ENCODE assay signal across 8 cellular contexts in the genomic region with DNA sequence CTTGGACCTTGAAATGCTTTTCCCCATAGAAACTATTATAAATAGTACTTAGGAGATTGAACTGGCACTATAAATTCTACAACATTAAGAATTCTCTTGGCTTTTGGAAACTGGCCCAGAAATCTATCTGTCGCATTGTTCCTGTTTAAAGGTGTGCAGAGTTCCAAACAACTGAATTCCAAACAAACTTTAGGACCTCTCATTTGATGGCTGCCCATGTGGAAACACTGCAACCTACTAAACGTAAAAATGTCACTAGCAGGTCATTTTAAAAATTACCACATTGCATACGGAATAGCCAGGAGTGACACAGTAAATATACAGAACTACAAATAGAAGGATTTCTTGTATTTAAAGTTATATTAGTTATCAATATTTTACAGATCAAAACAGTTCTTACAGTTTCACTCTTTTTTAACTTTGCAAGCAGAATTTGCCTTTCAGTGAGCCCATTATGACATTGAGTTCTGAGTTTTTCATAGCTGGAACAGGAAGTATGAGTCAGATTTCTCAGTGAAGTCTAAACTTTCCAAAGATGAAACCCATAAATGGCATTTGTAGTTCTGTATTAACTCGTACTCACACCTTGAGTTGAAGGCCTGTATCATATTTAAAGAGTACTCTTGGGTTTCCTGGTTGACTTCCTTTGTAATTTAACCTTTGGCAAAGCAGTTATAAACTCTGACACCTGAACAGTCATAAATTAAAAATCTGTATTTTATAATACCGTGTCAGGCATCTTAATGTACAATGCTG.
DNase-seq lines count a peak whose midpoint lies in the region; ATAC-seq and TF ChIP-seq lines count a peak whose summit lies in the region.

No MANE protein-coding gene starts in this region.

- ATAC-seq in GM18907 (IDR thresholded peaks at IDR 0.05; ENCODE audit: unreplicated experiment) (peak; percentile 99), HG03064 (IDR thresholded peaks at IDR 0.05; ENCODE audit: low read depth, unreplicated experiment) (peak; percentile 99)

- no peak for TF ChIP-seq CTCF in fibroblast of the aortic adventitia (IDR thresholded peaks at IDR 0.05; ENCODE audit: insufficient read depth, low read length)

- H3K4me3 ChIP-seq in fibroblast of the aortic adventitia (ENCODE audit: low read depth, low read length), result no peak overlapping the region

- DNase-seq in CD1c-positive myeloid dendritic cell (ENCODE audit: extremely low spot score) (peak; percentile 52), RPMI8226 (peak; percentile 14), fibroblast of the aortic adventitia (ENCODE audit: low read depth) (peak; percentile 57), pons (ENCODE audit: low spot score) (no peak), NCI-H2171 (lab: John Stamatoyannopoulos, UW) (no peak), NAMALWA (ENCODE audit: low spot score) (no peak)

Comparison
In these comparisons a context has a peak if more than half of its experiments do, and no peak if none do; other contexts are left out.
1. DNase-seq: peak in CD1c-positive myeloid dendritic cell (single experiment), RPMI8226 (single experiment) and fibroblast of the aortic adventitia (single experiment); none in pons (single experiment), NCI-H2171 (single experiment) and NAMALWA (single experiment).